Comparison of ENCODE assay signal across 28 cellular contexts in genomic region chr19:51901860-51902259, GRCh38. TPM values are rescaled to one million over a fixed set of nuclear protein-coding genes. Genes with fewer than 3 reads are reported as not detected.
DNase-seq lines count a peak whose midpoint lies in the region; ATAC-seq, FAIRE-seq and TF ChIP-seq lines count a peak whose summit lies in the region.
"Had no signal": no experiment of that assay in that cellular context is flagged by ENCODE, and none has a peak within 500 bp of the region (broad histone marks: within the 10 kb centered on the region; RNA-seq: fewer than 3 reads in every experiment).

No MANE protein-coding gene starts in this region.

- H3K9ac ChIP-seq in HepG2 (ENCODE audit: insufficient read depth, low read depth, low read length) (no peak overlapping the region), iPS-20b (ENCODE audit: low read depth, low read length) (peak overlapping the region; percentile 98; the same call in 1 of the 2 replicates)

- H3K79me2 ChIP-seq in HepG2 (ENCODE audit: insufficient read depth, low read length): peaks cover 47% of the 10 kb centered on the region

- FAIRE-seq in HepG2 (lab: Jason Lieb, UNC): no peak
- FAIRE-seq: RCC 7860 had no signal

- TF ChIP-seq POLR2A in HepG2 (IDR thresholded peaks at IDR 0.05; ENCODE audit: insufficient read depth in 1 of 2, low read depth in 2 of 2, low read length in 2 of 2) (no peak), right lobe of liver (IDR thresholded peaks at IDR 0.05) (no peak)

- H3K27me3 ChIP-seq in HepG2 (ENCODE audit: control insufficient read depth in 1 of 2, insufficient read depth in 2 of 2, low read length in 2 of 2) (no peaks in the 10 kb centered on the region; a peak in 1 of 5 replicates), right lobe of liver (no peaks in the 10 kb centered on the region), brain microvascular endothelial cell (replicated peaks) (no peaks in the 10 kb centered on the region), iPS-20b (ENCODE audit: insufficient read depth, low read length) (no peaks in the 10 kb centered on the region)
- H3K27me3 ChIP-seq: body of pancreas, MG63, SJSA1, tibial nerve had no signal

- H2AFZ ChIP-seq in HepG2 (ENCODE audit: low read length): no peak overlapping the region

- H3K9me3 ChIP-seq in HepG2 (ENCODE audit: low read length) (peaks cover 18% of the 10 kb centered on the region), right lobe of liver (peaks cover 0 to 5% (median 1%) of the 10 kb centered on the region in 4 donors), iPS-20b (ENCODE audit: insufficient read depth, low read depth, low read length) (peaks cover 62% of the 10 kb centered on the region)

- H3K27ac ChIP-seq in HepG2 (ENCODE audit: extremely low read length, insufficient read depth, low read length): no peak overlapping the region
- H3K27ac ChIP-seq in right lobe of liver: no peak overlapping the region
- H3K27ac ChIP-seq in brain microvascular endothelial cell: no peak overlapping the region
- no peak overlapping the region for H3K27ac ChIP-seq in iPS-20b (ENCODE audit: low read length)
- H3K27ac ChIP-seq: body of pancreas, esophagus squamous epithelium, SJSA1, stomach, tibial nerve had no signal

- no peaks in the 10 kb centered on the region for H4K20me1 ChIP-seq in HepG2 (ENCODE audit: insufficient read depth, low read length)

- ATAC-seq in HepG2: no peak
- no peak for ATAC-seq in right lobe of liver
- no peak for ATAC-seq in GM18858 (IDR thresholded peaks at IDR 0.05; ENCODE audit: unreplicated experiment)
- ATAC-seq: activated CD8-positive, alpha-beta T cell treated with anti-CD3 and anti-CD28 coated beads, Interleukin-2, amount 10 ng/mL, durations not matched to agents 7 days and 5 days; body of pancreas; T-cell had no signal

- H3K36me3 ChIP-seq in HepG2 (replicated peaks in 1 of 2; ENCODE audit: control insufficient read depth in 1 of 2, insufficient read depth in 2 of 2, low read length in 2 of 2): peaks cover 11 to 42% of the 10 kb centered on the region in 2 experiments
- H3K36me3 ChIP-seq in right lobe of liver: peaks cover 0 to 21% (median 7%) of the 10 kb centered on the region in 4 donors
- peaks cover 21% of the 10 kb centered on the region for H3K36me3 ChIP-seq in brain microvascular endothelial cell (replicated peaks)
- peaks cover 64% of the 10 kb centered on the region for H3K36me3 ChIP-seq in iPS-20b (ENCODE audit: insufficient read depth, low read depth, low read length)

- TF ChIP-seq CTCF in HepG2 (CRISPR knock-in tag; IDR thresholded peaks at IDR 0.05): peak; percentile 13; the same call in 1 of the 2 replicates
- no peak for TF ChIP-seq CTCF in right lobe of liver (IDR thresholded peaks at IDR 0.05)
- peak; percentile 2 for TF ChIP-seq CTCF in brain microvascular endothelial cell (IDR thresholded peaks at IDR 0.05; ENCODE audit: low read depth, low read length, missing control alignments)

- H3K4me1 ChIP-seq in HepG2 (ENCODE audit: insufficient read depth, low read length): peaks cover 26% of the 10 kb centered on the region
- H3K4me1 ChIP-seq in right lobe of liver: peaks cover 0 to 7% (median 0%) of the 10 kb centered on the region in 4 donors
- H3K4me1 ChIP-seq in iPS-20b (ENCODE audit: insufficient read depth, low read length): peaks cover 10% of the 10 kb centered on the region
- H3K4me1 ChIP-seq: SJSA1 had no signal

- intact Hi-C loops in HepG2 (cut with micrococcal nuclease; ENCODE audit: unreplicated experiment): no loop called here
- intact Hi-C loops in right lobe of liver (cut with DNase I): no loop called here

- DNase-seq in HepG2 (ENCODE audit: low spot score): no peak
- DNase-seq in right lobe of liver: no peak
- DNase-seq in brain microvascular endothelial cell: no peak
- no peak for DNase-seq in NCI-H1105 treated with DMSO at 0.1 percent for 48 hours (lab: John Stamatoyannopoulos, UW)
- DNase-seq in NCI-H748 treated with DMSO at 0.1 percent for 48 hours (lab: John Stamatoyannopoulos, UW): no peak
- no peak for DNase-seq in cortex of kidney (lab: John Stamatoyannopoulos, UW)
- DNase-seq: activated CD4-positive, alpha-beta T cell treated with anti-CD3 and anti-CD28 coated beads for 1 hour; activated CD8-positive, alpha-beta T cell treated with anti-CD3 and anti-CD28 coated beads, Interleukin-2, amount 10 ng/mL, durations not matched to agents 7 days and 5 days; activated gamma-delta T cell; activated T-cell treated with anti-CD3 and anti-CD28 coated beads for 4 hours; body of pancreas; DMS79; esophagus squamous epithelium; hypothalamus; kidney glomerular epithelial cell; MG63; NCI-H1417 treated with DMSO at 0.1 percent for 48 hours; NCI-H2081 treated with DMSO at 0.1 percent for 48 hours; NCI-H510A treated with DMSO at 0.1 percent for 48 hours; posterior cingulate gyrus; stimulated activated CD8-positive, alpha-beta memory T cell treated with anti-CD3 and anti-CD28 coated beads, Interleukin-4, amount 100 ng/mL, for 48 hours; stomach; T-cell had no signal

- no peak for TF ChIP-seq RAD21 in HepG2 (CRISPR knock-in tag; IDR thresholded peaks at IDR 0.05)

- H3K4me3 ChIP-seq in HepG2 (replicated peaks in 1 of 3; ENCODE audit: insufficient read depth in 1 of 3, low read depth in 2 of 3, low read length in 3 of 3) (no peak overlapping the region), right lobe of liver (no peak overlapping the region), brain microvascular endothelial cell (ENCODE audit: low read depth, low read length) (no peak overlapping the region), iPS-20b (ENCODE audit: low read length) (peak overlapping the region; percentile 93)
- H3K4me3 ChIP-seq: body of pancreas, esophagus squamous epithelium, MG63, SJSA1, stomach, tibial nerve had no signal

- in situ Hi-C loops in HepG2 (cut with HindIII; ENCODE audit: extremely low pct_ligation_motif_present, low pct_unique_long_range_greater_than_20kb): no loop called here
- in situ Hi-C loops in brain microvascular endothelial cell (cut with HindIII; ENCODE audit: low pct_ligation_motif_present, low sequenced_read_pairs): no loop called here

- CTCF ChIA-PET in HepG2 (lab: Yijun Ruan, JAX; ENCODE audit: low intra/inter-chr PET ratio, low total read pairs): no interaction called here

- no peak overlapping the region for H3K4me2 ChIP-seq in HepG2 (ENCODE audit: low read depth, low read length)

- POLR2A ChIA-PET in HepG2 (lab: Yijun Ruan, JAX): no interaction called here

- BruUV-seq in HepG2 (replicated peaks; lab: Mats Ljungman, UMichigan): no TSS peak

- TF ChIP-seq EP300 in HepG2 (IDR thresholded peaks at IDR 0.05; ENCODE audit: low read depth in 2 of 2, low read length in 2 of 2) (no peak), HepG2 (CRISPR knock-in tag; IDR thresholded peaks at IDR 0.05; ENCODE audit: borderline replicate concordance) (no peak)

- 92% methylated on average over 4 of the region's 4 CpGs for WGBS in HepG2 (ENCODE audit: low lambda C conversion rate)
- WGBS in right lobe of liver (ENCODE audit: insufficient coverage, low coverage, low lambda C conversion rate, missing lambda C conversion rate): 94% methylated on average over 4 of the region's 4 CpGs

RNA-seq across cellular contexts. Expression of gene ZNF649, which starts 3.0 kb away (rescaled TPM):
- total RNA-seq in HepG2 (2016; rRNA removed; fragmentation: Illumina TruSeq; extraction: Trizol) (13.4 and 13.9 TPM in 2 replicates), right lobe of liver (1 to 10 TPM; 2.0 to 5.4 (median 2.4) TPM)
- 1.3 TPM in 2 replicates for total RNA-seq in HepG2 (2016; cell fraction: cytosol; rRNA removed; fragmentation: Illumina TruSeq; extraction: Trizol; ENCODE audit: low read depth)
- 12.6 and 13.3 TPM in 2 replicates for total RNA-seq in HepG2 (2016; cell fraction: insoluble cytoplasmic fraction; rRNA removed; fragmentation: Illumina TruSeq; extraction: Trizol)
- 3.4 and 5.6 TPM in 2 replicates for total RNA-seq in HepG2 (2016; cell fraction: membrane; rRNA removed; fragmentation: Illumina TruSeq; extraction: Trizol)
- total RNA-seq in HepG2 (2016; cell fraction: nucleus; rRNA removed; fragmentation: Illumina TruSeq; extraction: Trizol): 18.1 and 25.0 TPM in 2 replicates
- polyA plus RNA-seq in HepG2 (2011; rRNA removed): 2.6 and 3.0 TPM in 2 replicates
- polyA plus RNA-seq in HepG2 (2011; cell fraction: cytosol; rRNA removed): 0.82 and 1.4 TPM in 2 replicates
- polyA plus RNA-seq in HepG2 (2011; cell fraction: nucleus; rRNA removed): 5.4 and 5.9 TPM in 2 replicates
- 2.4 and 4.6 TPM in 2 replicates for polyA plus RNA-seq in HepG2 (2012)
- 0.31 and 0.35 TPM in 2 replicates for polyA plus RNA-seq in HepG2 (2016; cell fraction: cytosol; fragmentation: Illumina TruSeq; extraction: Trizol; ENCODE audit: low read depth)
- polyA plus RNA-seq in HepG2 (2016; cell fraction: insoluble cytoplasmic fraction; fragmentation: Illumina TruSeq; extraction: Trizol; ENCODE audit: low read depth): 6.6 and 6.8 TPM in 2 replicates
- polyA plus RNA-seq in HepG2 (2016; cell fraction: membrane; fragmentation: Illumina TruSeq; extraction: Trizol; ENCODE audit: low read depth): 0.82 and 1.0 TPM in 2 replicates
- 7.2 and 10.7 TPM in 2 replicates for polyA plus RNA-seq in HepG2 (2016; cell fraction: nucleus; fragmentation: Illumina TruSeq; extraction: Trizol; ENCODE audit: insufficient read depth, low read depth)
- 0.12 and 6.1 TPM in 2 replicates for polyA minus RNA-seq in HepG2 (2011; rRNA and poly(A)+ RNA removed; ENCODE audit: low replicate concordance)
- 3.3 and 3.6 TPM in 2 replicates for polyA minus RNA-seq in HepG2 (2011; cell fraction: cytosol; rRNA and poly(A)+ RNA removed)
- polyA minus RNA-seq in HepG2 (2011; cell fraction: nucleus; rRNA and poly(A)+ RNA removed): 37.2 and 49.7 TPM in 2 replicates

RNA-seq across cellular contexts. Expression of gene ZNF577, which starts 14.1 kb away (rescaled TPM):
- total RNA-seq in HepG2 (2016; rRNA removed; fragmentation: Illumina TruSeq; extraction: Trizol) (3.2 and 5.7 TPM in 2 replicates), right lobe of liver (1 to 10 TPM; 1.4 to 6.6 (median 3.8) TPM)
- total RNA-seq in HepG2 (2016; cell fraction: cytosol; rRNA removed; fragmentation: Illumina TruSeq; extraction: Trizol; ENCODE audit: low read depth): 27.9 and 28.0 TPM in 2 replicates
- 4.0 and 7.0 TPM in 2 replicates for total RNA-seq in HepG2 (2016; cell fraction: insoluble cytoplasmic fraction; rRNA removed; fragmentation: Illumina TruSeq; extraction: Trizol)
- 5.4 and 8.7 TPM in 2 replicates for total RNA-seq in HepG2 (2016; cell fraction: membrane; rRNA removed; fragmentation: Illumina TruSeq; extraction: Trizol)
- 11.7 and 17.0 TPM in 2 replicates for total RNA-seq in HepG2 (2016; cell fraction: nucleus; rRNA removed; fragmentation: Illumina TruSeq; extraction: Trizol)
- 7.1 and 7.6 TPM in 2 replicates for polyA plus RNA-seq in HepG2 (2011; rRNA removed)
- polyA plus RNA-seq in HepG2 (2011; cell fraction: cytosol; rRNA removed): 1.0 and 2.1 TPM in 2 replicates
- polyA plus RNA-seq in HepG2 (2011; cell fraction: nucleus; rRNA removed): 15.1 and 18.8 TPM in 2 replicates
- polyA plus RNA-seq in HepG2 (2012): 2.9 and 5.2 TPM in 2 replicates
- polyA plus RNA-seq in HepG2 (2016; cell fraction: cytosol; fragmentation: Illumina TruSeq; extraction: Trizol; ENCODE audit: low read depth): 0.58 and 0.89 TPM in 2 replicates
- 3.7 and 4.3 TPM in 2 replicates for polyA plus RNA-seq in HepG2 (2016; cell fraction: insoluble cytoplasmic fraction; fragmentation: Illumina TruSeq; extraction: Trizol; ENCODE audit: low read depth)
- polyA plus RNA-seq in HepG2 (2016; cell fraction: membrane; fragmentation: Illumina TruSeq; extraction: Trizol; ENCODE audit: low read depth): 0.81 and 0.90 TPM in 2 replicates
- 12.5 and 13.3 TPM in 2 replicates for polyA plus RNA-seq in HepG2 (2016; cell fraction: nucleus; fragmentation: Illumina TruSeq; extraction: Trizol; ENCODE audit: insufficient read depth, low read depth)
- 10.4 TPM in 1 of 2 replicates, not detected in the other for polyA minus RNA-seq in HepG2 (2011; rRNA and poly(A)+ RNA removed; ENCODE audit: low replicate concordance)
- 2.7 and 4.2 TPM in 2 replicates for polyA minus RNA-seq in HepG2 (2011; cell fraction: cytosol; rRNA and poly(A)+ RNA removed)
- polyA minus RNA-seq in HepG2 (2011; cell fraction: nucleus; rRNA and poly(A)+ RNA removed): 38.0 and 49.0 TPM in 2 replicates

RNA-seq across cellular contexts. Expression of gene ZNF613, which starts 25.4 kb away (rescaled TPM):
- total RNA-seq in HepG2 (2016; rRNA removed; fragmentation: Illumina TruSeq; extraction: Trizol) (8.3 and 9.6 TPM in 2 replicates), right lobe of liver (1 to 10 TPM in 5 of 6 experiments, under 1 TPM in 1; 0.87 to 2.7 (median 2.2) TPM)
- total RNA-seq in HepG2 (2016; cell fraction: cytosol; rRNA removed; fragmentation: Illumina TruSeq; extraction: Trizol; ENCODE audit: low read depth): 1.7 and 1.9 TPM in 2 replicates
- total RNA-seq in HepG2 (2016; cell fraction: insoluble cytoplasmic fraction; rRNA removed; fragmentation: Illumina TruSeq; extraction: Trizol): 6.6 and 9.2 TPM in 2 replicates
- total RNA-seq in HepG2 (2016; cell fraction: membrane; rRNA removed; fragmentation: Illumina TruSeq; extraction: Trizol): 3.4 and 3.8 TPM in 2 replicates
- total RNA-seq in HepG2 (2016; cell fraction: nucleus; rRNA removed; fragmentation: Illumina TruSeq; extraction: Trizol): 6.4 and 7.1 TPM in 2 replicates
- polyA plus RNA-seq in HepG2 (2011; rRNA removed): 3.6 and 3.7 TPM in 2 replicates
- 1.8 and 2.5 TPM in 2 replicates for polyA plus RNA-seq in HepG2 (2011; cell fraction: cytosol; rRNA removed)
- polyA plus RNA-seq in HepG2 (2011; cell fraction: nucleus; rRNA removed): 3.3 and 4.1 TPM in 2 replicates
- polyA plus RNA-seq in HepG2 (2012): 2.3 and 3.3 TPM in 2 replicates
- 0.77 TPM in 2 replicates for polyA plus RNA-seq in HepG2 (2016; cell fraction: cytosol; fragmentation: Illumina TruSeq; extraction: Trizol; ENCODE audit: low read depth)
- 4.8 and 6.5 TPM in 2 replicates for polyA plus RNA-seq in HepG2 (2016; cell fraction: insoluble cytoplasmic fraction; fragmentation: Illumina TruSeq; extraction: Trizol; ENCODE audit: low read depth)
- 0.82 and 1.8 TPM in 2 replicates for polyA plus RNA-seq in HepG2 (2016; cell fraction: membrane; fragmentation: Illumina TruSeq; extraction: Trizol; ENCODE audit: low read depth)
- 7.2 and 8.4 TPM in 2 replicates for polyA plus RNA-seq in HepG2 (2016; cell fraction: nucleus; fragmentation: Illumina TruSeq; extraction: Trizol; ENCODE audit: insufficient read depth, low read depth)
- polyA minus RNA-seq in HepG2 (2011; rRNA and poly(A)+ RNA removed; ENCODE audit: low replicate concordance): 2.5 and 3.5 TPM in 2 replicates
- 2.9 and 3.9 TPM in 2 replicates for polyA minus RNA-seq in HepG2 (2011; cell fraction: cytosol; rRNA and poly(A)+ RNA removed)
- 14.9 and 18.2 TPM in 2 replicates for polyA minus RNA-seq in HepG2 (2011; cell fraction: nucleus; rRNA and poly(A)+ RNA removed)

Comparison
In these comparisons a context has a peak if more than half of its experiments do, and no peak if none do; other contexts are left out.
1. CTCF ChIP-seq: peak in HepG2 (single experiment) and brain microvascular endothelial cell (single experiment); none in right lobe of liver (0 of 4).